Comparison of ENCODE assay signal across 22 cellular contexts in the genomic region with DNA sequence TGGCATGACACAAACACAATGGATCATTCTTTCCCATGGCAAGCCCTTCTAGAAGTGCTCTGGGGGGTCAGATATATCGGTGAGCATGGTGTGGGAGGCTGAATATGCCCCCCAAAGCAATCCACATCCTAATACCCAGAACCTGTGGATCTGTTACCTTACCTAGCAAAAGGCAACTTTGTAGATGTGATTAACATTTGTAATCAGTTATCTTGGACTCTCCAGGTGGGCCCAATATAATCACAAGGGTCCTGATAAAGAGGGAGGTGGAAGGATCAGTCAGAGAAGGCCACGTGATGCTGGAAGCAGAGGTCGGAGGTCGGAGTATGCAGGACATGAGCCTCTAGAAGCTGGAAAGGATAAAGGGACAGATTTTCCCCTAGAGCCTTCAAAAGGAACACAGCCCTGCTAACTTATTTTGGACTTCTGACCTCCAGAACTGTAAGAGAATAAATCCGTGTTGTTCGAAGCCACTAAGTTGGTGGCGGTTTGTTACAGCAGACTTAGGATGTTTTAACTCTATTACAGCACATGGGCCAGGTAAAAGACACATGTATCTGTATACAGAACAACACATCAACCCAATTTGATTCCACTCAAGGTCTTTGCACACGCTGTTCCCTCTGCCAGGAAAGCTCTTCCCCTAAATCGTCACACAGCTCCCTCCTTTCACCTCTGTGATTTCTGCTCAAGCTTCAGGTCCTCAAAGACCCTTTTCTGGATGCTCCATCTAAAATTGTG.
"Had no signal": no experiment of that assay in that cellular context is flagged by ENCODE, and none has a peak within 500 bp of the region (broad histone marks: within the 10 kb centered on the region; RNA-seq: fewer than 3 reads in every experiment).

No MANE protein-coding gene starts in this region.

- H3K36me3 Mint-ChIP-seq: activated naive CD8-positive, alpha-beta T cell treated with anti-CD3 and anti-CD28 coated beads, Interleukin-2, amount 10 ng/mL, durations not matched to agents 7 days and 5 days had no signal

- H3K27ac Mint-ChIP-seq: activated naive CD4-positive, alpha-beta T cell treated with anti-CD3 and anti-CD28 coated beads for 36 hours; activated naive CD8-positive, alpha-beta T cell treated with anti-CD3 and anti-CD28 coated beads, Interleukin-2, amount 10 ng/mL, durations not matched to agents 7 days and 5 days; T-helper 1 cell treated with Interleukin-12 subunit alpha and Interleukin-12 subunit beta and Interleukin-4 antibody, amounts not matched to agents 30 μg/mL and 1 μg/mL, for 36 hours had no signal

- H3K4me3 ChIP-seq: mucosa of descending colon, sigmoid colon, spleen had no signal

- H3K27me3 ChIP-seq: foreskin keratinocyte had no signal

- H3K4me1 ChIP-seq: spleen had no signal

- H3K9me3 ChIP-seq: mucosa of descending colon, sigmoid colon, spleen had no signal

- H3K36me3 ChIP-seq: sigmoid colon, spleen had no signal

- H3K9me3 Mint-ChIP-seq: activated naive CD8-positive, alpha-beta T cell treated with anti-CD3 and anti-CD28 coated beads, Interleukin-2, amount 10 ng/mL, durations not matched to agents 7 days and 5 days; neural crest cell had no signal

- H3K4me3 Mint-ChIP-seq: activated naive CD4-positive, alpha-beta T cell treated with anti-CD3 and anti-CD28 coated beads for 36 hours; activated naive CD8-positive, alpha-beta T cell treated with anti-CD3 and anti-CD28 coated beads, Interleukin-2, amount 10 ng/mL, durations not matched to agents 7 days and 5 days; neural crest cell; T-helper 1 cell treated with Interleukin-12 subunit alpha and Interleukin-12 subunit beta and Interleukin-4 antibody, amounts not matched to agents 30 μg/mL and 1 μg/mL, for 36 hours had no signal

- H3K4me1 Mint-ChIP-seq: activated naive CD8-positive, alpha-beta T cell treated with anti-CD3 and anti-CD28 coated beads, Interleukin-2, amount 10 ng/mL, durations not matched to agents 7 days and 5 days had no signal

- DNase-seq: activated CD4-positive, alpha-beta T cell treated with anti-CD3 and anti-CD28 coated beads for 4 hours; activated CD4-positive, alpha-beta T cell treated with anti-CD3 and anti-CD28 coated beads, Interleukin-2, amount 50 U/mL, for 48 hours; activated CD4-positive, CD25-positive, alpha-beta regulatory T cell; activated CD8-positive, alpha-beta memory T cell treated with anti-CD3 and anti-CD28 coated beads, Interleukin-2, amount 50 U/mL, for 48 hours; activated naive CD4-positive, alpha-beta T cell treated with anti-CD3 and anti-CD28 coated beads for 36 hours; activated naive CD8-positive, alpha-beta T cell treated with anti-CD3 and anti-CD28 coated beads, Interleukin-2, amount 10 ng/mL, durations not matched to agents 7 days and 5 days; activated T-cell treated with anti-CD3 and anti-CD28 coated beads, Interleukin-2, amount 50 U/mL, for 48 hours; amniotic stem cell; cerebellar nuclear complex; cortex of kidney; effector CD4-positive, alpha-beta T cell; foreskin keratinocyte; kidney glomerular epithelial cell; left ventricle myocardium superior; mammary epithelial cell; mucosa of descending colon; sigmoid colon; spleen; stimulated activated CD4-positive, alpha-beta T cell treated with anti-CD3 and anti-CD28 coated beads, Interleukin-4, amount 100 ng/mL, for 24 hours; stimulated activated naive CD8-positive, alpha-beta T cell treated with anti-CD3 and anti-CD28 coated beads, Interleukin-15, Interleukin-2, amounts not matched to agents 100 U/mL and 50 U/mL, for 24 hours had no signal

- H3K27ac ChIP-seq: foreskin keratinocyte, sigmoid colon, spleen had no signal
